In genomic region chr1:115138973-115139372, GRCh38 we compare ENCODE assay signal across 8 cellular contexts. TPM values are rescaled to one million over a fixed set of nuclear protein-coding genes. Genes with fewer than 3 reads are reported as not detected.
DNase-seq lines count a peak whose midpoint lies in the region; ATAC-seq and TF ChIP-seq lines count a peak whose summit lies in the region.

No MANE protein-coding gene starts in this region.

- CTCF ChIA-PET in Panc1 (lab: Charles Lee) = interaction anchor here (0.6 to 1.3 kb wide), 3 partner anchors 331 to 521 kb away, joined by 3 to 11 read pairs (median 5); no protein-coding TSS in a partner anchor

- peak overlapping the region; percentile 64 for H2AFZ ChIP-seq in fibroblast of lung (ENCODE audit: low read length)

- no peak overlapping the region for H3K27ac ChIP-seq in Panc1 (ENCODE audit: low read length)
- peak overlapping the region; percentile 37 for H3K27ac ChIP-seq in fibroblast of lung (ENCODE audit: insufficient read depth, low read length)

- H3K4me3 Mint-ChIP-seq in nephron progenitor cell = no peak overlapping the region
- peak overlapping the region; percentile 4 to 32 for H3K4me3 Mint-ChIP-seq in stimulated activated naive CD8-positive, alpha-beta T cell treated with anti-CD3 and anti-CD28 coated beads, Interleukin-15, amount 100 ng/mL, for 72 hours

- DNase-seq in DMS 273 treated with DMSO at 0.1 percent for 48 hours (lab: John Stamatoyannopoulos, UW) = peak; percentile 63
- peak; percentile 85 for DNase-seq in LHCN-M2 (ENCODE audit: low read depth)
- peak; percentile 41 for DNase-seq in Panc1 (ENCODE audit: low read depth, low spot score)
- peak; percentile 73 to 75 for DNase-seq in activated T-cell treated with anti-CD3 and anti-CD28 coated beads, Interleukin-2, amount 50 U/mL, for 48 hours
- DNase-seq in fibroblast of lung (ENCODE audit: low read depth in 2 of 2) = peak; percentile 89 to 93
- DNase-seq in nephron progenitor cell = peak; percentile 81
- DNase-seq in stimulated activated naive CD8-positive, alpha-beta T cell treated with anti-CD3 and anti-CD28 coated beads, Interleukin-15, amount 100 ng/mL, for 72 hours = peak; percentile 56 to 61

- intact Hi-C loops in Panc1 (cut with micrococcal nuclease; ENCODE audit: unreplicated experiment) = loop anchor here (1.0 to 5.0 kb wide), 3 partner anchors 330 to 633 kb away; no protein-coding TSS in a partner anchor

- H3K27me3 Mint-ChIP-seq in nephron progenitor cell (ENCODE audit: low read depth, poor library complexity) = peaks cover 22% of the 10 kb centered on the region
- peaks cover 28% of the 10 kb centered on the region for H3K27me3 Mint-ChIP-seq in stimulated activated naive CD8-positive, alpha-beta T cell treated with anti-CD3 and anti-CD28 coated beads, Interleukin-15, amount 100 ng/mL, for 72 hours

- H3K9me3 ChIP-seq in Panc1 (ENCODE audit: control insufficient read depth, insufficient read depth, low read depth, low read length) = no peaks in the 10 kb centered on the region
- no peaks in the 10 kb centered on the region for H3K9me3 ChIP-seq in fibroblast of lung (ENCODE audit: control insufficient read depth, insufficient read depth, low read depth, low read length)

- H3K4me3 ChIP-seq in Panc1 (ENCODE audit: low read depth in 2 of 2, low read length in 2 of 2) (no peak overlapping the region), fibroblast of lung (replicated peaks in 1 of 4; ENCODE audit: control extremely low read depth in 1 of 4, insufficient read depth in 1 of 4, low read depth in 3 of 4, low read length in 4 of 4) (no peak overlapping the region)

- POLR2A ChIA-PET in Panc1 (lab: Charles Lee) = no interaction called here

- no peaks in the 10 kb centered on the region for H4K20me1 ChIP-seq in fibroblast of lung (ENCODE audit: control insufficient read depth, extremely low read depth, insufficient read depth, low read length)

- H3K36me3 ChIP-seq in Panc1 (ENCODE audit: control insufficient read depth, insufficient read depth, low read length) = no peaks in the 10 kb centered on the region
- H3K36me3 ChIP-seq in fibroblast of lung (ENCODE audit: control insufficient read depth, insufficient read depth, low read length) = no peaks in the 10 kb centered on the region

- ATAC-seq in GM21717 (IDR thresholded peaks at IDR 0.05; ENCODE audit: unreplicated experiment) (peak; percentile 76), Panc1 (peak; percentile 99)
- peak; percentile 93 for ATAC-seq in stimulated activated naive CD8-positive, alpha-beta T cell treated with anti-CD3 and anti-CD28 coated beads, Interleukin-15, amount 100 ng/mL, for 72 hours

- no peaks in the 10 kb centered on the region for H3K9me3 Mint-ChIP-seq in nephron progenitor cell
- H3K9me3 Mint-ChIP-seq in stimulated activated naive CD8-positive, alpha-beta T cell treated with anti-CD3 and anti-CD28 coated beads, Interleukin-15, amount 100 ng/mL, for 72 hours = no peaks in the 10 kb centered on the region

- no peaks in the 10 kb centered on the region for H3K79me2 ChIP-seq in fibroblast of lung (ENCODE audit: control insufficient read depth, insufficient read depth, low read length)

- TF ChIP-seq CTCF in Panc1 (IDR thresholded peaks at IDR 0.05) (peak; percentile 87), fibroblast of lung (conservative IDR thresholded peaks at IDR 0.05 in 1 of 2, IDR thresholded peaks at IDR 0.05 in 1 of 2; ENCODE audit: low read depth in 1 of 2, low read length in 2 of 2) (peak; percentile 95 to 96), nephron progenitor cell (IDR thresholded peaks at IDR 0.05) (peak; percentile 77)

- H3K27ac Mint-ChIP-seq in nephron progenitor cell = no peak overlapping the region
- no peak overlapping the region for H3K27ac Mint-ChIP-seq in stimulated activated naive CD8-positive, alpha-beta T cell treated with anti-CD3 and anti-CD28 coated beads, Interleukin-15, amount 100 ng/mL, for 72 hours

- no peak overlapping the region for H3K9ac ChIP-seq in fibroblast of lung (ENCODE audit: insufficient read depth, low read length)

- no peaks in the 10 kb centered on the region for H3K36me3 Mint-ChIP-seq in nephron progenitor cell (ENCODE audit: low read depth)

- no peaks in the 10 kb centered on the region for H3K27me3 ChIP-seq in Panc1 (ENCODE audit: control insufficient read depth, insufficient read depth, low read length)
- H3K27me3 ChIP-seq in fibroblast of lung (ENCODE audit: control insufficient read depth, insufficient read depth, low read length) = no peaks in the 10 kb centered on the region

- no peak overlapping the region for H3K4me2 ChIP-seq in fibroblast of lung (ENCODE audit: extremely low read depth, insufficient read depth, low read length)

- no TSS peak for BruUV-seq in Panc1 (replicated peaks; lab: Mats Ljungman, UMichigan)

- no peaks in the 10 kb centered on the region for H3K4me1 ChIP-seq in Panc1 (ENCODE audit: control insufficient read depth, insufficient read depth, low read length)
- peaks cover 13% of the 10 kb centered on the region for H3K4me1 ChIP-seq in fibroblast of lung (ENCODE audit: control insufficient read depth, extremely low read depth, insufficient read depth, low read length)

- in situ Hi-C loops in Panc1 (cut with HindIII; ENCODE audit: low pct_unique_long_range_greater_than_20kb, low sequenced_read_pairs) = no loop called here

- peaks cover 40% of the 10 kb centered on the region for H3K4me1 Mint-ChIP-seq in nephron progenitor cell
- H3K4me1 Mint-ChIP-seq in stimulated activated naive CD8-positive, alpha-beta T cell treated with anti-CD3 and anti-CD28 coated beads, Interleukin-15, amount 100 ng/mL, for 72 hours = peaks cover 4% of the 10 kb centered on the region

RNA-seq across cellular contexts. Expression of gene TSPAN2, which starts 49.7 kb away (rescaled TPM):
- total RNA-seq in LHCN-M2 (2014; rRNA removed) (0.11 and 0.90 TPM in 2 replicates), Panc1 (2021; ENCODE audit: unreplicated experiment) (not detected), fibroblast of lung (0.66 and 2.1 TPM in 2 replicates)
- polyA plus RNA-seq in LHCN-M2 (2012) = 1.0 TPM
- polyA plus RNA-seq in Panc1 (2012; ENCODE audit: insufficient read length) = not detected
- 0.08 and 0.20 TPM in 2 replicates for polyA plus RNA-seq in fibroblast of lung
- polyA plus RNA-seq in fibroblast of lung (2012) = 0.15 and 0.51 TPM in 2 replicates
- polyA minus RNA-seq in fibroblast of lung (ENCODE audit: low replicate concordance) = not detected in 2 replicates

Comparison
In these comparisons a context has a peak if more than half of its experiments do, and no peak if none do; other contexts are left out.
1. DNase-seq: peak in every context shown above with its lines; median percentile 91 in fibroblast of lung; 85 in LHCN-M2; 81 in nephron progenitor cell; 74 in activated T-cell treated with anti-CD3 and anti-CD28 coated beads, Interleukin-2, amount 50 U/mL, for 48 hours; 63 in DMS 273 treated with DMSO at 0.1 percent for 48 hours; 58 in stimulated activated naive CD8-positive, alpha-beta T cell treated with anti-CD3 and anti-CD28 coated beads, Interleukin-15, amount 100 ng/mL, for 72 hours; 41 in Panc1.